ENCODE assay signal across 16 cellular contexts in the genomic region with DNA sequence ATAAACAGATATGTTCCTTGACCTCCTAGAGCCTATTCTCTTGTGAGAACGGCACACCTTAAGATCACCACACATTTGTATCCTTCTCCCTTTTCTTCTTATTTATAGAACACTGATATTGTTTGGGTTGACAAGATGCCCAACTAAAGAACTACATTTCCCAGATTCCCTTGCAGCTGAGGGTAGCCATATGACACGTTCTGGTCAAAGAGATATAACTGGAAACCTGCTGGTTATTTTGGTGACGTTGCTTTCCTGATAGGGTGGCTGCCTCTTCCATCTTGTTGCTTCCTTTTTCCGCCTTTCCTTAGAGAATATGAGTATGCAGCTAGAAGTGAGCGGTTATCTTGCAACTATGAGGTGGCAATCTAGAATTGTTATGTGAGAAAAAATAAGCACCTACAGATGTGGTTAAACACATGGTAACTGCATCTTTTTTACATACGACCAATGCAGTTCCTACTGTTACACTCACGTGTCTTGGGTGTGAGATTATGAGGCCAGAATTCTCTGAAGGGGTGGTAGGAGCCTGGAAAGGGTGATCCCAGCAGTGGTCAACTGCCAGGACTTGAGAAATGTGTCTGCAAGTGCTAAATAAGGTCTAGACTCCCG.
DNase-seq lines count a peak whose midpoint lies in the region; TF ChIP-seq lines count a peak whose summit lies in the region.
"Had no signal": no experiment of that assay in that cellular context is flagged by ENCODE, and none has a peak within 500 bp of the region (broad histone marks: within the 10 kb centered on the region; RNA-seq: fewer than 3 reads in every experiment).

No MANE protein-coding gene starts in this region.

- no peaks in the 10 kb centered on the region for H3K4me1 ChIP-seq in PC-9 (replicated peaks; ENCODE audit: insufficient read depth)
- H3K4me1 ChIP-seq in testis: no peaks in the 10 kb centered on the region
- H3K4me1 ChIP-seq in endodermal cell (ENCODE audit: control insufficient read depth, insufficient read depth, low read length): no peaks in the 10 kb centered on the region
- H3K4me1 ChIP-seq: breast epithelium had no signal

- peak; percentile 18 for DNase-seq in ELR (ENCODE audit: low read depth)
- peak; percentile 44 for DNase-seq in HT1080 (ENCODE audit: low read depth)
- no peak for DNase-seq in PC-9
- DNase-seq in glutamatergic neuron: no peak
- DNase-seq in testis: no peak
- no peak for DNase-seq in mucosa of gallbladder (ENCODE audit: low spot score)
- DNase-seq in endodermal cell: no peak
- DNase-seq: activated CD4-positive, alpha-beta memory T cell treated with anti-CD3 and anti-CD28 coated beads, Interleukin-2, amount 10 ng/mL, durations not matched to agents 7 days and 5 days; activated naive CD8-positive, alpha-beta T cell treated with anti-CD3 and anti-CD28 coated beads, Interleukin-2, amount 10 ng/mL, durations not matched to agents 7 days and 5 days; activated T-cell treated with anti-CD3 and anti-CD28 coated beads, Interleukin-2, amount 50 U/mL, for 48 hours; C1 segment of cervical spinal cord; NCI-H1105; NCI-H226; stimulated activated CD4-positive, alpha-beta T cell treated with anti-CD3 and anti-CD28 coated beads, Interleukin-4, amount 100 ng/mL, for 4 hours had no signal

- H3K27ac Mint-ChIP-seq in glutamatergic neuron (ENCODE audit: unreplicated experiment) (peak overlapping the region; percentile 99), endodermal cell (no peak overlapping the region)
- H3K27ac Mint-ChIP-seq: activated CD4-positive, alpha-beta memory T cell treated with anti-CD3 and anti-CD28 coated beads, Interleukin-2, amount 10 ng/mL, durations not matched to agents 7 days and 5 days; activated naive CD8-positive, alpha-beta T cell treated with anti-CD3 and anti-CD28 coated beads, Interleukin-2, amount 10 ng/mL, durations not matched to agents 7 days and 5 days had no signal

- H3K9me3 Mint-ChIP-seq in glutamatergic neuron (ENCODE audit: unreplicated experiment): peaks cover 27% of the 10 kb centered on the region
- H3K9me3 Mint-ChIP-seq in endodermal cell: no peaks in the 10 kb centered on the region
- H3K9me3 Mint-ChIP-seq: activated CD4-positive, alpha-beta memory T cell treated with anti-CD3 and anti-CD28 coated beads, Interleukin-2, amount 10 ng/mL, durations not matched to agents 7 days and 5 days; activated naive CD8-positive, alpha-beta T cell treated with anti-CD3 and anti-CD28 coated beads, Interleukin-2, amount 10 ng/mL, durations not matched to agents 7 days and 5 days had no signal

- H3K4me2 ChIP-seq in PC-9: no peak overlapping the region

- H3K4me3 Mint-ChIP-seq in glutamatergic neuron (ENCODE audit: unreplicated experiment) (peak overlapping the region; percentile 83), endodermal cell (no peak overlapping the region)
- H3K4me3 Mint-ChIP-seq: activated CD4-positive, alpha-beta memory T cell treated with anti-CD3 and anti-CD28 coated beads, Interleukin-2, amount 10 ng/mL, durations not matched to agents 7 days and 5 days; activated naive CD8-positive, alpha-beta T cell treated with anti-CD3 and anti-CD28 coated beads, Interleukin-2, amount 10 ng/mL, durations not matched to agents 7 days and 5 days had no signal

- BruUV-seq in PC-9 (replicated peaks; lab: Mats Ljungman, UMichigan): no TSS peak

- POLR2A ChIA-PET in PC-9 (lab: Charles Lee; ENCODE audit: unreplicated experiment): no interaction called here

- H3K36me3 ChIP-seq in PC-9 (ENCODE audit: low read depth) (no peaks in the 10 kb centered on the region), testis (ENCODE audit: low read depth, missing control alignments) (no peaks in the 10 kb centered on the region), endodermal cell (ENCODE audit: control insufficient read depth, insufficient read depth, low read length) (no peaks in the 10 kb centered on the region)
- H3K36me3 ChIP-seq: breast epithelium, thoracic aorta had no signal

- CTCF ChIA-PET in PC-9 (lab: Charles Lee): no interaction called here

- no peak for TF ChIP-seq CTCF in PC-9 (conservative IDR thresholded peaks at IDR 0.05)
- TF ChIP-seq CTCF in glutamatergic neuron (IDR thresholded peaks at IDR 0.05; ENCODE audit: partially characterized antibody, unreplicated experiment): no peak
- no peak for TF ChIP-seq CTCF in testis (IDR thresholded peaks at IDR 0.05)
- TF ChIP-seq CTCF in endodermal cell (conservative IDR thresholded peaks at IDR 0.05): no peak

- intact Hi-C loops in PC-9 (cut with micrococcal nuclease; ENCODE audit: unreplicated experiment) (no loop called here), testis (cut with DNase I; ENCODE audit: low total_unique reads) (no loop called here)

- WGBS in testis, 2 donors: 55 to 60% methylated on average over 8 of the region's 8 CpGs
- WGBS in endodermal cell (ENCODE audit: insufficient coverage in 1 of 2, insufficient read length in 1 of 2), 2 experiments: 75 to 78% methylated on average over 4 to 7 of the region's 8 CpGs

- no peaks in the 10 kb centered on the region for H4K20me1 ChIP-seq in PC-9 (ENCODE audit: insufficient read depth)

- H3K36me3 Mint-ChIP-seq in glutamatergic neuron (ENCODE audit: unreplicated experiment) (no peaks in the 10 kb centered on the region), endodermal cell (ENCODE audit: low read depth) (no peaks in the 10 kb centered on the region)
- H3K36me3 Mint-ChIP-seq: activated naive CD8-positive, alpha-beta T cell treated with anti-CD3 and anti-CD28 coated beads, Interleukin-2, amount 10 ng/mL, durations not matched to agents 7 days and 5 days had no signal

- H3K27ac ChIP-seq in PC-9 (no peak overlapping the region), testis (no peak overlapping the region), endodermal cell (ENCODE audit: low read depth, low read length) (no peak overlapping the region)
- H3K27ac ChIP-seq: breast epithelium, thoracic aorta had no signal

- H3K27me3 Mint-ChIP-seq in glutamatergic neuron (ENCODE audit: unreplicated experiment): peaks cover 14% of the 10 kb centered on the region
- peaks cover 1% of the 10 kb centered on the region for H3K27me3 Mint-ChIP-seq in endodermal cell (ENCODE audit: insufficient read depth)

- peaks cover 37% of the 10 kb centered on the region for H3K4me1 Mint-ChIP-seq in glutamatergic neuron (ENCODE audit: low read depth, unreplicated experiment)
- H3K4me1 Mint-ChIP-seq in endodermal cell: peaks cover 35% of the 10 kb centered on the region
- H3K4me1 Mint-ChIP-seq: activated CD4-positive, alpha-beta memory T cell treated with anti-CD3 and anti-CD28 coated beads, Interleukin-2, amount 10 ng/mL, durations not matched to agents 7 days and 5 days had no signal

- H3F3A ChIP-seq in PC-9 (ENCODE audit: insufficient read depth, low read depth): no peaks in the 10 kb centered on the region

- H2AFZ ChIP-seq in PC-9: 0 out of 2 replicates have a peak overlapping the region, but pooled peaks have one; percentile 33

- no peak overlapping the region for H3K4me3 ChIP-seq in PC-9
- H3K4me3 ChIP-seq in testis: no peak overlapping the region
- H3K4me3 ChIP-seq in endodermal cell (ENCODE audit: low read length): no peak overlapping the region
- H3K4me3 ChIP-seq: breast epithelium, thoracic aorta had no signal

- TF ChIP-seq POLR2A in testis (IDR thresholded peaks at IDR 0.05): no peak

- H3K9me2 ChIP-seq in PC-9 (ENCODE audit: insufficient read depth): no peaks in the 10 kb centered on the region

- H3K9ac ChIP-seq in endodermal cell (ENCODE audit: extremely low read depth, low read length, poor library complexity, severe bottlenecking): no peak overlapping the region

- H3K27me3 ChIP-seq in PC-9 (ENCODE audit: insufficient read depth, low read depth) (no peaks in the 10 kb centered on the region), testis (no peaks in the 10 kb centered on the region), endodermal cell (ENCODE audit: control insufficient read depth, insufficient read depth, low read length, poor library complexity, severe bottlenecking) (no peaks in the 10 kb centered on the region)
- H3K27me3 ChIP-seq: breast epithelium had no signal

- H3K9me3 ChIP-seq in PC-9 (ENCODE audit: insufficient read depth, low read depth): no peaks in the 10 kb centered on the region
- no peaks in the 10 kb centered on the region for H3K9me3 ChIP-seq in testis
- no peaks in the 10 kb centered on the region for H3K9me3 ChIP-seq in endodermal cell (ENCODE audit: control insufficient read depth, low read length)
- H3K9me3 ChIP-seq: breast epithelium, thoracic aorta had no signal

- no peaks in the 10 kb centered on the region for H3K79me2 ChIP-seq in PC-9 (ENCODE audit: low read depth)

Comparison
In these comparisons a context has a peak if more than half of its experiments do, and no peak if none do; other contexts are left out.
1. DNase-seq: peak in ELR (single experiment) and HT1080 (single experiment); none in PC-9 (0 of 2), glutamatergic neuron (single experiment), testis (single experiment), mucosa of gallbladder (single experiment) and endodermal cell (single experiment).